13 cellular contexts compared by ENCODE assay signal in genomic region chr17:45857977-45858708, GRCh38. TPM values are rescaled to one million over a fixed set of nuclear protein-coding genes. Genes with fewer than 3 reads are reported as not detected.
DNase-seq lines count a peak whose midpoint lies in the region; ATAC-seq, FAIRE-seq and TF ChIP-seq lines count a peak whose summit lies in the region.
"Had no signal": no experiment of that assay in that cellular context is flagged by ENCODE, and none has a peak within 500 bp of the region (broad histone marks: within the 10 kb centered on the region; RNA-seq: fewer than 3 reads in every experiment).

No MANE protein-coding gene starts in this region.

- WGBS in K562 (ENCODE audit: insufficient coverage, low coverage, missing lambda C conversion rate) = under 1% methylated on average over 8 of the region's 10 CpGs
- WGBS in esophagus squamous epithelium, 2 donors = 44 to 46% methylated on average over 5 to 9 of the region's 10 CpGs

- TF ChIP-seq RAD21 in Ishikawa (IDR thresholded peaks at IDR 0.05; ENCODE audit: low read depth) (0 out of 2 replicates have a peak, but pooled peaks have one; percentile 5), K562 (CRISPR knock-in tag; conservative IDR thresholded peaks at IDR 0.05 in 1 of 2, IDR thresholded peaks at IDR 0.05 in 1 of 2) (no peak)

- H3K79me2 ChIP-seq in K562 (ENCODE audit: control insufficient read depth, insufficient read depth, low read length) = no peaks in the 10 kb centered on the region

- in situ Hi-C loops in K562 (cut with MboI) = no loop called here

- H3K27ac ChIP-seq in K562 (ENCODE audit: extremely low read depth, low read depth, low read length) (no peak overlapping the region), esophagus squamous epithelium (no peak overlapping the region)
- H3K27ac ChIP-seq: suprapubic skin had no signal

- no peak for TF ChIP-seq POLR2A in K562 (conservative IDR thresholded peaks at IDR 0.05)
- TF ChIP-seq POLR2A in esophagus squamous epithelium (IDR thresholded peaks at IDR 0.05) = no peak

- DNase-seq in AG10803 (ENCODE audit: low read depth) (peak; percentile 9), K562 (ENCODE audit: extremely low read depth in 1 of 4, low spot score in 3 of 4) (peak in 3 of 4 experiments; percentile 40 to 55 (median 44)), left lobe of liver (ENCODE audit: low spot score) (no peak), esophagus squamous epithelium (lab: John Stamatoyannopoulos, UW) (no peak), GM19239 (ENCODE audit: insufficient read length, low spot score) (no peak), NCI-H2227 (lab: John Stamatoyannopoulos, UW; ENCODE audit: unreplicated experiment) (no peak)
- DNase-seq: activated CD4-positive, alpha-beta T cell treated with anti-CD3 and anti-CD28 coated beads for 48 hours; CD4-positive, alpha-beta T cell; NCI-H1105 had no signal

- TF ChIP-seq CTCF in AG10803 (conservative IDR thresholded peaks at IDR 0.05; ENCODE audit: low read length) (no peak), K562 (IDR thresholded peaks at IDR 0.05 in 2 of 3, conservative IDR thresholded peaks at IDR 0.05 in 1 of 3; ENCODE audit: insufficient read depth in 2 of 3, low read depth in 1 of 3, low read length in 3 of 3) (no peak), esophagus squamous epithelium (IDR thresholded peaks at IDR 0.05) (no peak)

- TF ChIP-seq EP300 in Ishikawa (IDR thresholded peaks at IDR 0.05; ENCODE audit: borderline replicate concordance) = no peak
- no peak for TF ChIP-seq EP300 in K562 (IDR thresholded peaks at IDR 0.05; ENCODE audit: low read length)

- no TSS peak for BruUV-seq in K562 (replicated peaks; lab: Mats Ljungman, UMichigan)

- H3K9me1 ChIP-seq in K562 (ENCODE audit: control insufficient read depth, insufficient read depth, low read length) = no peaks in the 10 kb centered on the region

- H3K36me3 ChIP-seq in K562 (ENCODE audit: control insufficient read depth, insufficient read depth, low read length) (no peaks in the 10 kb centered on the region), esophagus squamous epithelium (no peaks in the 10 kb centered on the region)
- H3K36me3 ChIP-seq: suprapubic skin had no signal

- H2AFZ ChIP-seq in K562 (ENCODE audit: low read depth, low read length) = no peak overlapping the region

- FAIRE-seq in K562 (lab: Jason Lieb, UNC) (peak; percentile 73), GM19239 (lab: Jason Lieb, UNC) (no peak)

- peaks cover 8 to 21% of the 10 kb centered on the region in 2 experiments; a peak in 3 of 5 replicates for H3K27me3 ChIP-seq in K562 (ENCODE audit: control insufficient read depth in 2 of 2, insufficient read depth in 2 of 2, low read length in 2 of 2)
- H3K27me3 ChIP-seq in esophagus squamous epithelium = peaks cover 0 to 70% (median 0%) of the 10 kb centered on the region in 4 donors

- intact Hi-C loops in K562 (cut with micrococcal nuclease) = loop anchor here (10.0 kb wide), 1 partner anchor 463 kb away; no protein-coding TSS in a partner anchor
- intact Hi-C loops in esophagus squamous epithelium (cut with DNase I) = no loop called here

- H3K9me3 ChIP-seq in K562 (replicated peaks; ENCODE audit: control insufficient read depth, insufficient read depth, low read depth, low read length) = no peaks in the 10 kb centered on the region
- H3K9me3 ChIP-seq in esophagus squamous epithelium = no peaks in the 10 kb centered on the region
- H3K9me3 ChIP-seq: suprapubic skin had no signal

- CTCF ChIA-PET in K562 (lab: Yijun Ruan, JAX; ENCODE audit: low intra/inter-chr PET ratio) = no interaction called here

- POLR2A ChIA-PET in K562 (lab: Yijun Ruan, JAX) = interaction anchor here (0.5 kb wide), 1 partner anchor 217 kb away, joined by 3 read pairs; no protein-coding TSS in a partner anchor

- no peak overlapping the region for H3K9ac ChIP-seq in K562 (ENCODE audit: insufficient read depth in 1 of 2, low read depth in 2 of 2, low read length in 2 of 2)

- H3K4me3 ChIP-seq in AG10803 (ENCODE audit: low read length) = no peak overlapping the region
- H3K4me3 ChIP-seq in K562 = no peak overlapping the region
- H3K4me3 ChIP-seq in esophagus squamous epithelium = no peak overlapping the region
- H3K4me3 ChIP-seq: suprapubic skin had no signal

- H3K4me1 ChIP-seq in K562 (replicated peaks in 1 of 2; ENCODE audit: control insufficient read depth in 2 of 2, insufficient read depth in 2 of 2, low read length in 2 of 2) = peaks cover 0 to 5% of the 10 kb centered on the region in 2 experiments; a peak in 1 of 5 replicates
- H3K4me1 ChIP-seq in esophagus squamous epithelium = no peaks in the 10 kb centered on the region
- H3K4me1 ChIP-seq: suprapubic skin had no signal

- ATAC-seq in K562 (peak; percentile 57; the same call in 2 of the 3 replicates), left lobe of liver (peak; percentile 19), HG02973 (IDR thresholded peaks at IDR 0.05; ENCODE audit: unreplicated experiment) (no peak)
- ATAC-seq: Panc1 had no signal

- H4K20me1 ChIP-seq in K562 (replicated peaks; ENCODE audit: control insufficient read depth, insufficient read depth, low read length) = no peaks in the 10 kb centered on the region

- no peak overlapping the region for H3K4me2 ChIP-seq in K562 (ENCODE audit: insufficient read depth, low read length)

TF ChIP-seq in Ishikawa, 13 proteins besides CTCF, POLR2A, EP300 and RAD21 (continues in another document):
- no peak; the same call in 1 of the 2 replicates for TF ChIP-seq MAX (IDR thresholded peaks at IDR 0.05)
- no peak for TF ChIP-seq TAF1 (IDR thresholded peaks at IDR 0.05; ENCODE audit: low read depth)

TF ChIP-seq in K562, 482 proteins besides CTCF, POLR2A, EP300 and RAD21 (continues in another document):
- no peak for TF ChIP-seq ATF7 (IDR thresholded peaks at IDR 0.05)
- no peak for TF ChIP-seq ZKSCAN8 (CRISPR knock-in tag; IDR thresholded peaks at IDR 0.05)
- TF ChIP-seq FOXK1 (CRISPR knock-in tag; IDR thresholded peaks at IDR 0.05; ENCODE audit: borderline replicate concordance) = 0 out of 2 replicates have a peak, but pooled peaks have one; percentile 38
- no peak for TF ChIP-seq ZNF217 (CRISPR knock-in tag; IDR thresholded peaks at IDR 0.05)
- no peak for TF ChIP-seq ZNF507 (tag; conservative IDR thresholded peaks at IDR 0.05)
- peak; percentile 94 for TF ChIP-seq MIER1 (IDR thresholded peaks at IDR 0.05; ENCODE audit: low read depth)
- no peak for TF ChIP-seq ZBTB17 (CRISPR knock-in tag; IDR thresholded peaks at IDR 0.05)

RNA-seq across cellular contexts. Expression of gene SPPL2C, which starts 13.5 kb away (rescaled TPM):
- not detected in 2 replicates for total RNA-seq in K562 (2011; cell fraction: chromatin; rRNA removed; ENCODE audit: low replicate concordance)
- total RNA-seq in K562 (2011; cell fraction: nucleolus; rRNA removed) = not detected in 2 replicates
- not detected in 2 replicates for total RNA-seq in K562 (2011; cell fraction: nucleoplasm; rRNA removed)
- total RNA-seq in K562 (2014; rRNA removed) (not detected in 2 replicates), K562 (2014; rRNA removed; fragmentation: Illumina TruSeq; extraction: Trizol) (not detected in 2 replicates), K562 (2015; rRNA removed; fragmentation: Illumina TruSeq; extraction: Trizol) (not detected in 2 replicates), K562 (2021) (not detected in 2 replicates), left lobe of liver (not detected), esophagus squamous epithelium (not detected)
- polyA plus RNA-seq in K562 (2011; rRNA removed) (not detected in 2 replicates), K562 (2014; fragmentation: Illumina TruSeq; extraction: Trizol) (not detected in 2 replicates), K562 (2014; fragmentation: Nextera tagmentation; extraction: Ambion mirVana) (not detected), K562 (2014; rRNA removed) (not detected in 2 replicates)
- polyA plus RNA-seq in K562 (2011; cell fraction: cytosol; rRNA removed) = not detected in 2 replicates
- not detected in 2 replicates for polyA plus RNA-seq in K562 (2011; cell fraction: nucleus; rRNA removed)
- polyA plus RNA-seq in K562 (2012) = not detected in 2 replicates
- polyA minus RNA-seq in K562 (2011; rRNA and poly(A)+ RNA removed) = not detected in 2 replicates
- not detected in 2 replicates for polyA minus RNA-seq in K562 (2011; cell fraction: cytosol; rRNA and poly(A)+ RNA removed)
- not detected in 2 replicates for polyA minus RNA-seq in K562 (2011; cell fraction: nucleus; rRNA and poly(A)+ RNA removed)
- total RNA-seq: CD4-positive, alpha-beta T cell; suprapubic skin had no signal

RNA-seq across cellular contexts. Expression of gene MAPT, which starts 36.2 kb away (rescaled TPM):
- 2.1 and 2.2 TPM in 2 replicates for total RNA-seq in K562 (2011; cell fraction: chromatin; rRNA removed; ENCODE audit: low replicate concordance)
- total RNA-seq in K562 (2011; cell fraction: nucleolus; rRNA removed) = 0.92 and 1.2 TPM in 2 replicates
- 1.1 and 1.5 TPM in 2 replicates for total RNA-seq in K562 (2011; cell fraction: nucleoplasm; rRNA removed)
- 0.45 and 0.54 TPM in 2 replicates for total RNA-seq in K562 (2014; rRNA removed)
- total RNA-seq in K562 (2014; rRNA removed; fragmentation: Illumina TruSeq; extraction: Trizol) = 0.16 and 0.18 TPM in 2 replicates
- 0.29 and 0.49 TPM in 2 replicates for total RNA-seq in K562 (2015; rRNA removed; fragmentation: Illumina TruSeq; extraction: Trizol)
- total RNA-seq in K562 (2021) = 0.83 and 1.1 TPM in 2 replicates
- polyA plus RNA-seq in K562 (2011; rRNA removed) = 0.31 and 0.36 TPM in 2 replicates
- 0.15 and 0.31 TPM in 2 replicates for polyA plus RNA-seq in K562 (2011; cell fraction: cytosol; rRNA removed)
- polyA plus RNA-seq in K562 (2011; cell fraction: nucleus; rRNA removed) = 0.32 and 0.47 TPM in 2 replicates
- 1.9 and 4.6 TPM in 2 replicates for polyA plus RNA-seq in K562 (2012)
- 0.58 and 1.1 TPM in 2 replicates for polyA plus RNA-seq in K562 (2014; fragmentation: Illumina TruSeq; extraction: Trizol)
- polyA plus RNA-seq in K562 (2014; fragmentation: Nextera tagmentation; extraction: Ambion mirVana) = under 1 TPM; 0.04 to 0.14 TPM
- 0.45 and 0.90 TPM in 2 replicates for polyA plus RNA-seq in K562 (2014; rRNA removed)
- 0.35 and 0.42 TPM in 2 replicates for polyA minus RNA-seq in K562 (2011; rRNA and poly(A)+ RNA removed)
- polyA minus RNA-seq in K562 (2011; cell fraction: cytosol; rRNA and poly(A)+ RNA removed) = 0.36 and 0.86 TPM in 2 replicates
- 0.40 and 0.44 TPM in 2 replicates for polyA minus RNA-seq in K562 (2011; cell fraction: nucleus; rRNA and poly(A)+ RNA removed)
- 0.83 TPM for total RNA-seq in left lobe of liver
- 10 to 100 TPM in 1 of 4 donors, 1 to 10 TPM in 1, under 1 TPM in 2; 0.44 to 12.2 (median 3.3) TPM for total RNA-seq in esophagus squamous epithelium

Comparison
In these comparisons a context has a peak if more than half of its experiments do, and no peak if none do; other contexts are left out.
1. DNase-seq: peak in AG10803 (single experiment) and K562 (3 of 4); none in left lobe of liver (single experiment), esophagus squamous epithelium (single experiment), GM19239 (single experiment) and NCI-H2227 (single experiment).